ENCODE assay signal across 17 cellular contexts in the genomic region with DNA sequence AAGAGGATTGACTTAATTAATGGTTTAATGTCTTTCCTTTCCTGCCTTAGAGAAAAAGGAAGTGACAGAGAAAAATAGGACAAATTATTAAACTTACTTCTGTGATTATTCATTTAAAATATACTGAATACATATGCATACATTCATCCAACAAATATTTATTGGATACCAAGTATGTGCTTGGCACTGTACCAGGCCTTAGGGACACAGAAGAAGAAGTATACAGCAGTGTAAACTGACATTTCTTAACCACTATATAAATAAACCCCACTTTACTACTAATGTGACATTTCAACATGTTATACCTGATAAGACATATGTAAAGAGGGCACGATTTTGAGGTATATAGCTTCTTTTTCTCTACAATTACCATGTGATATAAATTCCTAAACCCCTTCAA. TPM values are rescaled to one million over a fixed set of nuclear protein-coding genes. Genes with fewer than 3 reads are reported as not detected.
DNase-seq lines count a peak whose midpoint lies in the region; ATAC-seq and TF ChIP-seq lines count a peak whose summit lies in the region.
"Had no signal": no experiment of that assay in that cellular context is flagged by ENCODE, and none has a peak within 500 bp of the region (broad histone marks: within the 10 kb centered on the region; RNA-seq: fewer than 3 reads in every experiment).

No MANE protein-coding gene starts in this region.

- peaks cover 35% of the 10 kb centered on the region for H3K36me3 Mint-ChIP-seq in Caco-2 (ENCODE audit: insufficient read depth, unreplicated experiment)

- H3K9me3 Mint-ChIP-seq in Caco-2 (ENCODE audit: unreplicated experiment): peaks cover 15% of the 10 kb centered on the region

- BruUV-seq in Caco-2 (replicated peaks; lab: Mats Ljungman, UMichigan) (TSS peak; percentile 30), PC-3 (replicated peaks; lab: Mats Ljungman, UMichigan) (no TSS peak)

- H3K79me2 ChIP-seq in PC-3 (ENCODE audit: low read length) (no peaks in the 10 kb centered on the region), osteoblast (ENCODE audit: insufficient read depth, low read length) (no peaks in the 10 kb centered on the region)

- peaks cover 5% of the 10 kb centered on the region for H3F3A ChIP-seq in PC-3 (ENCODE audit: low read length, unreplicated experiment)

- no peaks in the 10 kb centered on the region for H3K27me3 ChIP-seq in Caco-2 (replicated peaks; ENCODE audit: control insufficient read depth, insufficient read depth, low read length)
- no peaks in the 10 kb centered on the region for H3K27me3 ChIP-seq in PC-3 (ENCODE audit: low read length)
- no peaks in the 10 kb centered on the region for H3K27me3 ChIP-seq in osteoblast (ENCODE audit: insufficient read depth, low read length)
- H3K27me3 ChIP-seq: BLaER1 had no signal

- no peak overlapping the region for H3K4me3 Mint-ChIP-seq in Caco-2 (ENCODE audit: unreplicated experiment)
- H3K4me3 Mint-ChIP-seq: CD14-positive monocyte; CD4-positive, alpha-beta memory T cell; GM23338 had no signal

- no peaks in the 10 kb centered on the region for H3K9me2 ChIP-seq in PC-3 (replicated peaks; ENCODE audit: low read length)

- no peak overlapping the region for H3K27ac Mint-ChIP-seq in Caco-2 (ENCODE audit: unreplicated experiment)
- H3K27ac Mint-ChIP-seq: CD14-positive monocyte; CD4-positive, alpha-beta memory T cell; GM23338 had no signal

- peak; percentile 87 for ATAC-seq in PC-3
- no peak for ATAC-seq in GM19351 (IDR thresholded peaks at IDR 0.05; ENCODE audit: unreplicated experiment)
- ATAC-seq: GM23338 had no signal

- H3K36me3 ChIP-seq in Caco-2 (ENCODE audit: control insufficient read depth, insufficient read depth, low read length): peaks cover 3% of the 10 kb centered on the region
- peaks cover 47% of the 10 kb centered on the region for H3K36me3 ChIP-seq in PC-3 (ENCODE audit: low read depth, low read length)
- H3K36me3 ChIP-seq in osteoblast (ENCODE audit: insufficient read depth, low read length): peaks cover 13% of the 10 kb centered on the region

- H3K4me1 ChIP-seq in Caco-2 (no peaks in the 10 kb centered on the region; the same call in 1 of the 2 replicates), PC-3 (ENCODE audit: insufficient read depth, low read length) (no peaks in the 10 kb centered on the region), osteoblast (ENCODE audit: insufficient read depth, low read length) (no peaks in the 10 kb centered on the region)
- H3K4me1 ChIP-seq: BLaER1 had no signal

- no peak overlapping the region for H3K27ac ChIP-seq in PC-3 (ENCODE audit: low read length)
- no peak overlapping the region for H3K27ac ChIP-seq in osteoblast (ENCODE audit: low read depth, low read length)
- H3K27ac ChIP-seq: BLaER1, HL-60 had no signal

- POLR2A ChIA-PET in Caco-2 (lab: Charles Lee) (no interaction called here), PC-3 (lab: Charles Lee; ENCODE audit: unreplicated experiment) (interaction anchor here (0.6 kb wide), 1 partner anchor 90 kb away, joined by 3 read pairs; a partner anchor contains a TSS)

- CTCF ChIA-PET in Caco-2 (lab: Charles Lee) (no interaction called here), PC-3 (lab: Charles Lee) (no interaction called here)

- H3K9ac ChIP-seq in PC-3 (ENCODE audit: low read length): no peak overlapping the region
- H3K9ac ChIP-seq: BLaER1 had no signal

- H3K4me2 ChIP-seq in PC-3 (ENCODE audit: low read length): no peak overlapping the region
- H3K4me2 ChIP-seq in osteoblast (ENCODE audit: insufficient read depth, low read length): no peak overlapping the region
- H3K4me2 ChIP-seq: BLaER1, GM23338 had no signal

- no peaks in the 10 kb centered on the region for H3K4me1 Mint-ChIP-seq in Caco-2 (ENCODE audit: low read depth, unreplicated experiment)
- H3K4me1 Mint-ChIP-seq: CD14-positive monocyte; CD4-positive, alpha-beta memory T cell; GM23338 had no signal

- H3K4me3 ChIP-seq in Caco-2 (ENCODE audit: low read depth, low read length) (no peak overlapping the region), PC-3 (ENCODE audit: low read length) (no peak overlapping the region), osteoblast (ENCODE audit: insufficient read depth, low read length) (no peak overlapping the region)
- H3K4me3 ChIP-seq: BLaER1, GM23338 had no signal

- intact Hi-C loops in Caco-2 (cut with micrococcal nuclease; ENCODE audit: unreplicated experiment) (no loop called here), PC-3 (cut with micrococcal nuclease) (loop anchor here (5.0 kb wide), 1 partner anchor 89 kb away; a partner anchor contains a TSS)

- H3K27me3 Mint-ChIP-seq in Caco-2 (ENCODE audit: insufficient read depth, unreplicated experiment): no peaks in the 10 kb centered on the region
- H3K27me3 Mint-ChIP-seq: CD4-positive, alpha-beta memory T cell had no signal

- H3K9me3 ChIP-seq in Caco-2 (no peaks in the 10 kb centered on the region), PC-3 (ENCODE audit: low read length) (no peaks in the 10 kb centered on the region), osteoblast (ENCODE audit: low read depth, low read length) (peaks cover 1% of the 10 kb centered on the region)

- no peak for DNase-seq in Caco-2
- DNase-seq in ELR (ENCODE audit: low read depth): peak; percentile 20
- DNase-seq in PC-3: peak; percentile 83
- peak; percentile 14 for DNase-seq in osteoblast (ENCODE audit: insufficient read length, low spot score, missing footprints)
- no peak for DNase-seq in NCI-H146 treated with DMSO at 0.1 percent for 48 hours (lab: John Stamatoyannopoulos, UW; ENCODE audit: unreplicated experiment)
- no peak for DNase-seq in stimulated activated CD4-positive, alpha-beta T cell treated with anti-CD3 and anti-CD28 coated beads, Interleukin-2, amount 100 ng/mL, for 48 hours
- DNase-seq: 8988T; Calu3; CD4-positive, alpha-beta memory T cell; DMS79 treated with DMSO at 0.1 percent for 48 hours; GDM1; HCEC 1CT had no signal

- H2AFZ ChIP-seq in PC-3 (ENCODE audit: low read length): no peak overlapping the region
- no peak overlapping the region for H2AFZ ChIP-seq in osteoblast (ENCODE audit: low read length)
- H2AFZ ChIP-seq: GM23338 had no signal

- H4K20me1 ChIP-seq in PC-3 (ENCODE audit: low read length): no peaks in the 10 kb centered on the region
- no peaks in the 10 kb centered on the region for H4K20me1 ChIP-seq in osteoblast (ENCODE audit: insufficient read depth, low read length)
- H4K20me1 ChIP-seq: BLaER1 had no signal

- TF ChIP-seq CTCF in Caco-2 (IDR thresholded peaks at IDR 0.05; ENCODE audit: insufficient read depth in 1 of 2, low read depth in 1 of 2, low read length in 1 of 2, severe bottlenecking in 1 of 2, unreplicated experiment in 1 of 2): no peak
- no peak for TF ChIP-seq CTCF in PC-3 (conservative IDR thresholded peaks at IDR 0.05; ENCODE audit: low read depth, low read length)
- TF ChIP-seq CTCF in osteoblast (IDR thresholded peaks at IDR 0.05; ENCODE audit: extremely low read depth, low read depth, low read length): no peak

RNA-seq across cellular contexts. Expression of a gene that starts 53.6 kb away (rescaled TPM):
- 73.6 and 83.4 TPM in 2 replicates for total RNA-seq in Caco-2 (2022)
- 151 and 207 TPM in 2 replicates for total RNA-seq in PC-3 (2014; rRNA removed)
- total RNA-seq in osteoblast: 55.1 and 56.8 TPM in 2 replicates

Comparison
In these comparisons a context has a peak if more than half of its experiments do, and no peak if none do; other contexts are left out.
1. DNase-seq: peak in ELR (single experiment), PC-3 (single experiment) and osteoblast (single experiment); none in Caco-2 (0 of 2), NCI-H146 treated with DMSO at 0.1 percent for 48 hours (single experiment) and stimulated activated CD4-positive, alpha-beta T cell treated with anti-CD3 and anti-CD28 coated beads, Interleukin-2, amount 100 ng/mL, for 48 hours (0 of 2).